28 cellular contexts compared by ENCODE assay signal in the genomic region with DNA sequence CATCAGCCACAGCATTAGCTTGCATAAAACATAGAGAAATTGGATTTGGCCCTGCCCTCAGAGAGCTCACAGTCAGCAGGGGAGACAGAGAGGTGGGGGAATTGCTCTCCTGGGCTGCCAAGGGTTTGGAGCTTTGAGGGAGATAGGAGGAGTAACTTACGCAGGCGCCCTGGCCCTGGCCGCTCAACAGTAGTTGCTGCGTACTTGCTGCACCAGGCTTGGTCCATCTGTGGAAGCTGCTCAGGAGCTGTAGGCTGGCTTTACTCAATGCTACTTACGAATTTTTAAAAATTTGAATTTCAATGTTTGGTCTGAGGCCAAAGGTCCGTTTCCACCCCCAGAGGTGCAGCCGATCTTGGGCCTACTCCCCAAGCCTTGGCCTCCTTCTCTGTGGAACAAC.
"Had no signal": no experiment of that assay in that cellular context is flagged by ENCODE, and none has a peak within 500 bp of the region (broad histone marks: within the 10 kb centered on the region; RNA-seq: fewer than 3 reads in every experiment).

No MANE protein-coding gene starts in this region.

- H3K9me3 Mint-ChIP-seq: mesothelial cell of epicardium, natural killer cell, nephron progenitor cell, neural progenitor cell had no signal

- ATAC-seq: left colon, natural killer cell, sciatic nerve had no signal

- H3K27ac ChIP-seq: left lung, neural progenitor cell, neutrophil, parathyroid adenoma, right atrium auricular region, suprapubic skin, thoracic aorta, tibial artery, uterus had no signal

- H3K27me3 ChIP-seq: right atrium auricular region, uterus had no signal

- H3K36me3 Mint-ChIP-seq: immature natural killer cell, mesothelial cell of epicardium, naive B cell, natural killer cell, neural progenitor cell had no signal

- H3K36me3 ChIP-seq: left lung, neural progenitor cell, neutrophil, right atrium auricular region, suprapubic skin, thoracic aorta, tibial artery, uterus had no signal

- H3K4me3 ChIP-seq: left lung, lung, neural progenitor cell, right atrium auricular region, smooth muscle cell, suprapubic skin, thoracic aorta, tibial artery, uterus had no signal

- H3K4me1 ChIP-seq: left lung, neural progenitor cell, parathyroid adenoma, right atrium auricular region, suprapubic skin, tibial artery, uterus had no signal

- H3K27ac Mint-ChIP-seq: immature natural killer cell; mesothelial cell of epicardium; naive B cell; natural killer cell; nephron progenitor cell; neural progenitor cell; progenitor cell of endocrine pancreas; stimulated activated naive CD8-positive, alpha-beta T cell treated with anti-CD3 and anti-CD28 coated beads, Interleukin-15, Interleukin-2, amounts not matched to agents 100 ng/mL and 50 ng/mL, for 24 hours had no signal

- H3K9ac ChIP-seq: neural progenitor cell, parathyroid adenoma had no signal

- H3K4me1 Mint-ChIP-seq: immature natural killer cell, mesothelial cell of epicardium, naive B cell, natural killer cell, nephron progenitor cell, neural progenitor cell had no signal

- H3K27me3 Mint-ChIP-seq: stimulated activated naive CD8-positive, alpha-beta T cell treated with anti-CD3 and anti-CD28 coated beads, Interleukin-15, Interleukin-2, amounts not matched to agents 100 ng/mL and 50 ng/mL, for 24 hours had no signal

- H3K4me3 Mint-ChIP-seq: immature natural killer cell; mesothelial cell of epicardium; naive B cell; natural killer cell; nephron progenitor cell; neural progenitor cell; stimulated activated naive CD8-positive, alpha-beta T cell treated with anti-CD3 and anti-CD28 coated beads, Interleukin-15, Interleukin-2, amounts not matched to agents 100 ng/mL and 50 ng/mL, for 24 hours had no signal

- DNase-seq: hippocampal formation; immature natural killer cell; kidney; left lung; naive B cell; natural killer cell; occipital lobe; stimulated activated CD4-positive, alpha-beta T cell treated with anti-CD3 and anti-CD28 coated beads, Interleukin-12 subunit alpha, Interleukin-12 subunit beta, amount 100 ng/mL, for 4 hours; stimulated activated CD4-positive, alpha-beta T cell treated with anti-CD3 and anti-CD28 coated beads, Interleukin-15, amount 100 ng/mL, for 24 hours; stimulated activated CD4-positive, alpha-beta T cell treated with anti-CD3 and anti-CD28 coated beads, Interleukin-2, amount 100 ng/mL, for 24 hours; stimulated activated CD4-positive, alpha-beta T cell treated with anti-CD3 and anti-CD28 coated beads, Interleukin-4, amount 100 ng/mL, for 1 hour; stimulated activated naive CD4-positive, alpha-beta T cell; tibial artery; uterus had no signal

- H3K9me3 ChIP-seq: left lung, neutrophil, right atrium auricular region, suprapubic skin, thoracic aorta, uterus had no signal
